ENCODE assay signal across 1 cellular context in genomic region chr3:73327052-73327451, GRCh38.
TF ChIP-seq lines count a peak whose summit lies in the region.

No MANE protein-coding gene starts in this region.

TF ChIP-seq in WTC11, 78 proteins besides CTCF, POLR2A, EP300 and RAD21 (continued from another document):
- no peak for TF ChIP-seq STAT6 (CRISPR knock-in tag; conservative IDR thresholded peaks at IDR 0.05; ENCODE audit: low read depth)
- TF ChIP-seq ZNF138 (CRISPR knock-in tag; conservative IDR thresholded peaks at IDR 0.05), result no peak
- no peak for TF ChIP-seq FOXJ3 (CRISPR knock-in tag; IDR thresholded peaks at IDR 0.05; ENCODE audit: borderline replicate concordance)
- TF ChIP-seq TEAD1 (CRISPR knock-in tag; IDR thresholded peaks at IDR 0.05), result no peak
- TF ChIP-seq RELA (CRISPR knock-in tag; IDR thresholded peaks at IDR 0.05; ENCODE audit: borderline replicate concordance), result no peak
- no peak for TF ChIP-seq FOXP1 (CRISPR knock-in tag; IDR thresholded peaks at IDR 0.05; ENCODE audit: borderline replicate concordance)
- no peak for TF ChIP-seq ZNF423 (CRISPR knock-in tag; IDR thresholded peaks at IDR 0.05)
- TF ChIP-seq CDX4 (CRISPR knock-in tag; IDR thresholded peaks at IDR 0.05; ENCODE audit: borderline replicate concordance), result no peak
- no peak for TF ChIP-seq HMGXB4 (CRISPR knock-in tag; IDR thresholded peaks at IDR 0.05)
- TF ChIP-seq GRHL2 (CRISPR knock-in tag; IDR thresholded peaks at IDR 0.05; ENCODE audit: insufficient replicate concordance, severe bottlenecking), result no peak
- TF ChIP-seq JUN (CRISPR knock-in tag; IDR thresholded peaks at IDR 0.05), result no peak
- TF ChIP-seq EMX1 (CRISPR knock-in tag; IDR thresholded peaks at IDR 0.05), result no peak
- no peak for TF ChIP-seq SP1 (CRISPR knock-in tag; conservative IDR thresholded peaks at IDR 0.05)
